Comparison of ENCODE assay signal across 15 cellular contexts in genomic region chr4:99013402-99013843, GRCh38. TPM values are rescaled to one million over a fixed set of nuclear protein-coding genes. Genes with fewer than 3 reads are reported as not detected.
DNase-seq lines count a peak whose midpoint lies in the region; TF ChIP-seq lines count a peak whose summit lies in the region.
"Had no signal": no experiment of that assay in that cellular context is flagged by ENCODE, and none has a peak within 500 bp of the region (broad histone marks: within the 10 kb centered on the region; RNA-seq: fewer than 3 reads in every experiment).

No MANE protein-coding gene starts in this region.

- no peak overlapping the region for H2BK12ac ChIP-seq in H9 (ENCODE audit: insufficient read length, low read depth, low read length)

- H3K23ac ChIP-seq in H9 (ENCODE audit: insufficient read length, low read depth, low read length): no peak overlapping the region

- H3K4me3 ChIP-seq in right atrium auricular region (peak overlapping the region; percentile 5 to 13), osteoblast (ENCODE audit: insufficient read depth, low read length) (no peak overlapping the region)

- no peaks in the 10 kb centered on the region; the same call in 1 of the 2 replicates for H3K4me1 ChIP-seq in H9 (ENCODE audit: insufficient read depth, low read length)
- peaks cover 0 to 32% of the 10 kb centered on the region in 2 donors for H3K4me1 ChIP-seq in right atrium auricular region
- H3K4me1 ChIP-seq in osteoblast (ENCODE audit: insufficient read depth, low read length): peaks cover 3% of the 10 kb centered on the region

- DNase-seq in H9: no peak
- DNase-seq in chondrocyte (ENCODE audit: low spot score): no peak
- no peak for DNase-seq in right atrium auricular region (ENCODE audit: low spot score)
- no peak for DNase-seq in osteoblast (ENCODE audit: insufficient read length, low spot score, missing footprints)
- DNase-seq in NAMALWA (ENCODE audit: low spot score): no peak
- no peak for DNase-seq in NCI-H1694 (lab: John Stamatoyannopoulos, UW)
- no peak for DNase-seq in stimulated activated CD4-positive, alpha-beta T cell treated with anti-CD3 and anti-CD28 coated beads, Interleukin-4, amount 100 ng/mL, for 1 hour
- DNase-seq in HFFc6: no peak
- DNase-seq: activated CD4-positive, alpha-beta T cell treated with anti-CD3 and anti-CD28 coated beads for 1 hour; NCI-H2107; NCI-H82; RPMI8226 had no signal

- no peak overlapping the region for H4K5ac ChIP-seq in H9 (ENCODE audit: insufficient read length, low read depth, low read length)

- H3K9me3 ChIP-seq in H9 (ENCODE audit: control insufficient read depth, low read depth, low read length) (no peaks in the 10 kb centered on the region), right atrium auricular region (peaks cover 0 to 14% of the 10 kb centered on the region in 2 donors), osteoblast (ENCODE audit: low read depth, low read length) (no peaks in the 10 kb centered on the region)

- peak overlapping the region; percentile 74 for H3K9ac ChIP-seq in H9 (ENCODE audit: extremely low read depth, insufficient read length, low read length)

- H3K27me3 ChIP-seq in H9 (ENCODE audit: insufficient read depth, low read length): no peaks in the 10 kb centered on the region
- no peaks in the 10 kb centered on the region for H3K27me3 ChIP-seq in right atrium auricular region
- H3K27me3 ChIP-seq in osteoblast (ENCODE audit: insufficient read depth, low read length): no peaks in the 10 kb centered on the region

- peak overlapping the region; percentile 81 for H3K18ac ChIP-seq in H9 (ENCODE audit: insufficient read length, low read depth, low read length)

- H2BK15ac ChIP-seq in H9 (ENCODE audit: low read depth, low read length): no peak overlapping the region

- TF ChIP-seq CTCF in H9 (conservative IDR thresholded peaks at IDR 0.05) (no peak), chondrocyte (IDR thresholded peaks at IDR 0.05) (no peak), right atrium auricular region (IDR thresholded peaks at IDR 0.05) (no peak), osteoblast (IDR thresholded peaks at IDR 0.05; ENCODE audit: extremely low read depth, low read depth, low read length) (no peak), HFFc6 (IDR thresholded peaks at IDR 0.05) (no peak)

- H3K27ac Mint-ChIP-seq in H9 (peak overlapping the region; percentile 33 to 94 (median 81); a peak in 4 of 7 replicates), chondrocyte (ENCODE audit: unreplicated experiment) (peak overlapping the region; percentile 61), HFFc6 (no peak overlapping the region)
- H3K27ac Mint-ChIP-seq: activated naive CD4-positive, alpha-beta T cell treated with anti-CD3 and anti-CD28 coated beads, Interleukin-2, amount 50 U/mL, for 24 hours; T-helper 1 cell treated with Interleukin-12 subunit alpha and Interleukin-12 subunit beta and Interleukin-4 antibody, amounts not matched to agents 30 μg/mL and 1 μg/mL, for 36 hours had no signal

- H4K20me1 ChIP-seq in H9 (ENCODE audit: control insufficient read depth, insufficient read depth, insufficient read length): no peaks in the 10 kb centered on the region
- H4K20me1 ChIP-seq in osteoblast (ENCODE audit: insufficient read depth, low read length): peaks cover 16% of the 10 kb centered on the region

- H4K91ac ChIP-seq in H9 (ENCODE audit: insufficient read length, low read depth, low read length): no peak overlapping the region

- H2AFZ ChIP-seq in H9 (ENCODE audit: low read length) (no peak overlapping the region), osteoblast (ENCODE audit: low read length) (peak overlapping the region; percentile 37)

- H3K79me2 ChIP-seq in H9 (ENCODE audit: insufficient read depth, low read length) (peaks cover 59% of the 10 kb centered on the region; the same call in 1 of the 2 replicates), osteoblast (ENCODE audit: insufficient read depth, low read length) (peaks cover 94% of the 10 kb centered on the region)

- H2AK5ac ChIP-seq in H9 (ENCODE audit: insufficient read length, low read length): no peak overlapping the region

- H3K4me3 Mint-ChIP-seq in H9: no peak overlapping the region
- no peak overlapping the region for H3K4me3 Mint-ChIP-seq in chondrocyte (ENCODE audit: unreplicated experiment)
- H3K4me3 Mint-ChIP-seq in HFFc6: no peak overlapping the region
- H3K4me3 Mint-ChIP-seq: activated naive CD4-positive, alpha-beta T cell treated with anti-CD3 and anti-CD28 coated beads, Interleukin-2, amount 50 U/mL, for 24 hours; memory B cell; T-helper 1 cell treated with Interleukin-12 subunit alpha and Interleukin-12 subunit beta and Interleukin-4 antibody, amounts not matched to agents 30 μg/mL and 1 μg/mL, for 36 hours had no signal

- WGBS in H9 (ENCODE audit: extremely low coverage, insufficient read length, low lambda C conversion rate): no CpG with 5 or more reads among the region's 4 CpGs

- no peak overlapping the region for H3K56ac ChIP-seq in H9 (ENCODE audit: insufficient read length, low read depth, low read length)

- no peak overlapping the region for H3K4ac ChIP-seq in H9 (ENCODE audit: low read depth, low read length)

- no peaks in the 10 kb centered on the region for H3K27me3 Mint-ChIP-seq in H9 (ENCODE audit: low read depth)
- H3K27me3 Mint-ChIP-seq in chondrocyte (ENCODE audit: low read depth): no peaks in the 10 kb centered on the region
- no peaks in the 10 kb centered on the region for H3K27me3 Mint-ChIP-seq in HFFc6 (ENCODE audit: insufficient read depth)
- H3K27me3 Mint-ChIP-seq: activated naive CD4-positive, alpha-beta T cell treated with anti-CD3 and anti-CD28 coated beads, Interleukin-2, amount 50 U/mL, for 24 hours; memory B cell had no signal

- H2BK20ac ChIP-seq in H9 (ENCODE audit: low read depth, low read length, poor library complexity, severe bottlenecking): no peak overlapping the region

- H3K27ac ChIP-seq in H9 (ENCODE audit: insufficient read length, low read depth, low read length): peak overlapping the region; percentile 78
- peak overlapping the region; percentile 69 to 86 for H3K27ac ChIP-seq in right atrium auricular region
- no peak overlapping the region for H3K27ac ChIP-seq in osteoblast (ENCODE audit: low read depth, low read length)

- H3K79me1 ChIP-seq in H9 (ENCODE audit: insufficient read depth, low read depth, low read length, poor library complexity, severe bottlenecking): peaks cover 10% of the 10 kb centered on the region

- H3K36me3 ChIP-seq in right atrium auricular region: no peaks in the 10 kb centered on the region
- no peaks in the 10 kb centered on the region for H3K36me3 ChIP-seq in osteoblast (ENCODE audit: insufficient read depth, low read length)

- peaks cover 24 to 45% of the 10 kb centered on the region in 2 experiments for H3K9me3 Mint-ChIP-seq in H9
- H3K9me3 Mint-ChIP-seq in chondrocyte (ENCODE audit: low read depth): peaks cover 7% of the 10 kb centered on the region
- peaks cover 7% of the 10 kb centered on the region for H3K9me3 Mint-ChIP-seq in HFFc6
- H3K9me3 Mint-ChIP-seq: activated naive CD4-positive, alpha-beta T cell treated with anti-CD3 and anti-CD28 coated beads, Interleukin-2, amount 50 U/mL, for 24 hours had no signal

- peak overlapping the region; percentile 63; the same call in 1 of the 2 replicates for H3K14ac ChIP-seq in H9 (ENCODE audit: insufficient read depth, low read length)

- no peaks in the 10 kb centered on the region for H3K23me2 ChIP-seq in H9 (ENCODE audit: insufficient read length, low read depth, low read length, poor library complexity, severe bottlenecking)

- H2BK120ac ChIP-seq in H9 (ENCODE audit: low read depth, low read length, poor library complexity, severe bottlenecking): peak overlapping the region; percentile 23

- no peak overlapping the region for H4K8ac ChIP-seq in H9 (replicated peaks; ENCODE audit: insufficient read length, low read depth, low read length)

- H3K4me1 Mint-ChIP-seq in H9: peaks cover 30 to 33% of the 10 kb centered on the region in 2 experiments
- peaks cover 8% of the 10 kb centered on the region for H3K4me1 Mint-ChIP-seq in chondrocyte (ENCODE audit: low read depth)
- H3K4me1 Mint-ChIP-seq in HFFc6 (ENCODE audit: low read depth): peaks cover 29% of the 10 kb centered on the region

- H3K4me2 ChIP-seq in H9 (ENCODE audit: insufficient read depth, insufficient read length, low read length) (no peak overlapping the region), osteoblast (ENCODE audit: insufficient read depth, low read length) (no peak overlapping the region)

- peak overlapping the region; percentile 45 for H3T11ph ChIP-seq in H9 (ENCODE audit: low read length)

- H3K36me3 Mint-ChIP-seq in H9 (ENCODE audit: insufficient read depth in 1 of 3, low read depth in 3 of 3) (peaks cover 39 to 79% (median 60%) of the 10 kb centered on the region in 3 experiments), chondrocyte (ENCODE audit: low read depth) (peaks cover 5% of the 10 kb centered on the region), HFFc6 (ENCODE audit: low read depth) (peaks cover 40% of the 10 kb centered on the region)

- H2BK5ac ChIP-seq in H9 (ENCODE audit: insufficient read length, low read length): no peak overlapping the region

RNA-seq across cellular contexts. Expression of gene METAP1, which starts 17.9 kb away (rescaled TPM):
- total RNA-seq in H9 (2021) (63.2 and 63.5 TPM in 2 replicates), chondrocyte (32.3 to 35.2 TPM (median 34.0 TPM) in 3 replicates), right atrium auricular region (10 to 100 TPM; 50.3 to 56.2 TPM), osteoblast (48.6 and 52.8 TPM in 2 replicates)
- total RNA-seq in HFFc6 (2021; fragmentation: NEBNext Ultra II Directional; extraction: Animal tissue kit (Norgen Biotek cat#: 25700)): 10 to 100 TPM; 49.0 to 61.4 (median 56.1) TPM
